1 cellular context compared by ENCODE assay signal in the genomic region with DNA sequence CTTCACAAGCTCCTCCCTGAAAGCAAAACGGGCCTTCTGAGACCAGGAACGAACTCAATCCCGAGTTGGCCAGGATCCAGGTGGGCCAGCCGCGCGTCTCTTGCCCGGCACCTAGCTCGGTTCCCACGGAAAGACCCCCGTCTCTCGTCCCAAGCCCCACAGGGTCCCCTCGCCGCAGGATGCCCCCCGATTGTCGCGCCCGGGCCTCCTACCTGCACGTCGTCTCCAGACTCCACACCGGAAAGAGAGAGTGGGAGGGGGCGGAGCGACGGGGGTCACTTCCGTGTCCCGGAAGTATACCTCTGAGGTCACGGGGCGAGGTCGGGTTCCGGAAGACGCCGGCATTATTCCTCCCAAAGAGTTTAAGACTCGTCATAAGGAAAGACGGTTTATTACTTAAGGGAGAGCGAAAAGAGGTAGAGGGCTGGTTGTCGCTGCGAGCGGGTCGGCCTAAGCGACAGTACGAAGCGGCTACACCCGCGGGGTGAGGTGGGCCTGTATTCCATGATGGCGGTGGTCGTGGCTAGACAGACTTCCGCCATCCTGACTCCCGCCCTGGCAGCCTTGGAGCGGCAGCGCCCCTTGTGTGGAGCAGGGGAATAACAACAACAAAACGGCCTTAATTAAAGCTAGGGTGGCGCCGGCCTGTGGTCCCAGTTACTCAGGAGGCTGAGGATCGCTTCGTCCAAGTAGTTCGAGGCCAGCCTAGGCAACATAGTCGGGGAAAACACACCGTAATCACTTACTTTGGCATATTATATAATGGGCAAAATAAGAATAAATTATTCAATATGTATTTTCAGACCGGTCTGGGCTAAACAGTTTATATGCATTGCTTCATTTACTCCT.
A peak's percentile ranks its signal among the peaks of the same experiment; 100 is the strongest.
TF ChIP-seq lines count a peak whose summit lies in the region.

A gene (minus strand): TSS at position 249 of the 849 bp plus-strand sequence. CDS start 2,006 bp downstream, outside the sequence.

TF ChIP-seq in GM12878, 131 proteins besides CTCF, POLR2A, EP300 and RAD21 (continued from another document and continues in another):
- TF ChIP-seq, protein P1, sequence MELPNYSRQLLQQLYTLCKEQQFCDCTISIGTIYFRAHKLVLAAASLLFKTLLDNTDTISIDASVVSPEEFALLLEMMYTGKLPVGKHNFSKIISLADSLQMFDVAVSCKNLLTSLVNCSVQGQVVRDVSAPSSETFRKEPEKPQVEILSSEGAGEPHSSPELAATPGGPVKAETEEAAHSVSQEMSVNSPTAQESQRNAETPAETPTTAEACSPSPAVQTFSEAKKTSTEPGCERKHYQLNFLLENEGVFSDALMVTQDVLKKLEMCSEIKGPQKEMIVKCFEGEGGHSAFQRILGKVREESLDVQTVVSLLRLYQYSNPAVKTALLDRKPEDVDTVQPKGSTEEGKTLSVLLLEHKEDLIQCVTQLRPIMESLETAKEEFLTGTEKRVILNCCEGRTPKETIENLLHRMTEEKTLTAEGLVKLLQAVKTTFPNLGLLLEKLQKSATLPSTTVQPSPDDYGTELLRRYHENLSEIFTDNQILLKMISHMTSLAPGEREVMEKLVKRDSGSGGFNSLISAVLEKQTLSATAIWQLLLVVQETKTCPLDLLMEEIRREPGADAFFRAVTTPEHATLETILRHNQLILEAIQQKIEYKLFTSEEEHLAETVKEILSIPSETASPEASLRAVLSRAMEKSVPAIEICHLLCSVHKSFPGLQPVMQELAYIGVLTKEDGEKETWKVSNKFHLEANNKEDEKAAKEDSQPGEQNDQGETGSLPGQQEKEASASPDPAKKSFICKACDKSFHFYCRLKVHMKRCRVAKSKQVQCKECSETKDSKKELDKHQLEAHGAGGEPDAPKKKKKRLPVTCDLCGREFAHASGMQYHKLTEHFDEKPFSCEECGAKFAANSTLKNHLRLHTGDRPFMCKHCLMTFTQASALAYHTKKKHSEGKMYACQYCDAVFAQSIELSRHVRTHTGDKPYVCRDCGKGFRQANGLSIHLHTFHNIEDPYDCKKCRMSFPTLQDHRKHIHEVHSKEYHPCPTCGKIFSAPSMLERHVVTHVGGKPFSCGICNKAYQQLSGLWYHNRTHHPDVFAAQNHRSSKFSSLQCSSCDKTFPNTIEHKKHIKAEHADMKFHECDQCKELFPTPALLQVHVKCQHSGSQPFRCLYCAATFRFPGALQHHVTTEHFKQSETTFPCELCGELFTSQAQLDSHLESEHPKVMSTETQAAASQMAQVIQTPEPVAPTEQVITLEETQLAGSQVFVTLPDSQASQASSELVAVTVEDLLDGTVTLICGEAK (IDR thresholded peaks at IDR 0.05; ENCODE audit: borderline replicate concordance) = peak; percentile 99
- TF ChIP-seq KAT2A (conservative IDR thresholded peaks at IDR 0.05; ENCODE audit: control insufficient read depth, low read depth, low read length) (peak; percentile 50; the same call in 1 of the 2 replicates), POLR2AphosphoS5 (IDR thresholded peaks at IDR 0.05; ENCODE audit: low read length) (peak; percentile 98), SRF (IDR thresholded peaks at IDR 0.05; ENCODE audit: low read depth in 2 of 2, low read length in 2 of 2) (0 out of 4 replicates have a peak, but pooled peaks of 1 of the 2 experiments have one; percentile 43), SUZ12 (IDR thresholded peaks at IDR 0.05; ENCODE audit: unreplicated experiment) (no peak), NBN (IDR thresholded peaks at IDR 0.05) (peak; percentile 99), SPI1 (IDR thresholded peaks at IDR 0.05; ENCODE audit: borderline replicate concordance, insufficient read depth, low read depth, low read length) (0 out of 2 replicates have a peak, but pooled peaks have one; percentile 5), RAD51 (IDR thresholded peaks at IDR 0.05) (peak; percentile 89), CBX3 (IDR thresholded peaks at IDR 0.05; ENCODE audit: borderline replicate concordance, low read depth) (no peak), DPF2 (IDR thresholded peaks at IDR 0.05) (peak; percentile 49; the same call in 1 of the 2 replicates), MTA2 (IDR thresholded peaks at IDR 0.05; ENCODE audit: low read depth) (peak; percentile 99), CEBPB (IDR thresholded peaks at IDR 0.05; ENCODE audit: borderline replicate concordance in 1 of 2, low read depth in 2 of 2, low read length in 2 of 2) (no peak), IKZF2 (IDR thresholded peaks at IDR 0.05) (peak in 1 of 2 experiments; percentile 76; a peak in 2 of 4 replicates), RBBP5 (conservative IDR thresholded peaks at IDR 0.05) (peak; percentile 96), TAF1 (IDR thresholded peaks at IDR 0.05; ENCODE audit: borderline replicate concordance, low read depth, low read length) (peak; percentile 98), STAT1 (conservative IDR thresholded peaks at IDR 0.05) (peak; percentile 84)
- TF ChIP-seq, protein P2, sequence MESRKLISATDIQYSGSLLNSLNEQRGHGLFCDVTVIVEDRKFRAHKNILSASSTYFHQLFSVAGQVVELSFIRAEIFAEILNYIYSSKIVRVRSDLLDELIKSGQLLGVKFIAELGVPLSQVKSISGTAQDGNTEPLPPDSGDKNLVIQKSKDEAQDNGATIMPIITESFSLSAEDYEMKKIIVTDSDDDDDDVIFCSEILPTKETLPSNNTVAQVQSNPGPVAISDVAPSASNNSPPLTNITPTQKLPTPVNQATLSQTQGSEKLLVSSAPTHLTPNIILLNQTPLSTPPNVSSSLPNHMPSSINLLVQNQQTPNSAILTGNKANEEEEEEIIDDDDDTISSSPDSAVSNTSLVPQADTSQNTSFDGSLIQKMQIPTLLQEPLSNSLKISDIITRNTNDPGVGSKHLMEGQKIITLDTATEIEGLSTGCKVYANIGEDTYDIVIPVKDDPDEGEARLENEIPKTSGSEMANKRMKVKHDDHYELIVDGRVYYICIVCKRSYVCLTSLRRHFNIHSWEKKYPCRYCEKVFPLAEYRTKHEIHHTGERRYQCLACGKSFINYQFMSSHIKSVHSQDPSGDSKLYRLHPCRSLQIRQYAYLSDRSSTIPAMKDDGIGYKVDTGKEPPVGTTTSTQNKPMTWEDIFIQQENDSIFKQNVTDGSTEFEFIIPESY (IDR thresholded peaks at IDR 0.05) = peak; percentile 5; the same call in 1 of the 2 replicates
- TF ChIP-seq, protein P3, sequence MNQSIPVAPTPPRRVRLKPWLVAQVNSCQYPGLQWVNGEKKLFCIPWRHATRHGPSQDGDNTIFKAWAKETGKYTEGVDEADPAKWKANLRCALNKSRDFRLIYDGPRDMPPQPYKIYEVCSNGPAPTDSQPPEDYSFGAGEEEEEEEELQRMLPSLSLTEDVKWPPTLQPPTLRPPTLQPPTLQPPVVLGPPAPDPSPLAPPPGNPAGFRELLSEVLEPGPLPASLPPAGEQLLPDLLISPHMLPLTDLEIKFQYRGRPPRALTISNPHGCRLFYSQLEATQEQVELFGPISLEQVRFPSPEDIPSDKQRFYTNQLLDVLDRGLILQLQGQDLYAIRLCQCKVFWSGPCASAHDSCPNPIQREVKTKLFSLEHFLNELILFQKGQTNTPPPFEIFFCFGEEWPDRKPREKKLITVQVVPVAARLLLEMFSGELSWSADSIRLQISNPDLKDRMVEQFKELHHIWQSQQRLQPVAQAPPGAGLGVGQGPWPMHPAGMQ (IDR thresholded peaks at IDR 0.05; ENCODE audit: borderline replicate concordance) = no peak
- TF ChIP-seq, protein P4, sequence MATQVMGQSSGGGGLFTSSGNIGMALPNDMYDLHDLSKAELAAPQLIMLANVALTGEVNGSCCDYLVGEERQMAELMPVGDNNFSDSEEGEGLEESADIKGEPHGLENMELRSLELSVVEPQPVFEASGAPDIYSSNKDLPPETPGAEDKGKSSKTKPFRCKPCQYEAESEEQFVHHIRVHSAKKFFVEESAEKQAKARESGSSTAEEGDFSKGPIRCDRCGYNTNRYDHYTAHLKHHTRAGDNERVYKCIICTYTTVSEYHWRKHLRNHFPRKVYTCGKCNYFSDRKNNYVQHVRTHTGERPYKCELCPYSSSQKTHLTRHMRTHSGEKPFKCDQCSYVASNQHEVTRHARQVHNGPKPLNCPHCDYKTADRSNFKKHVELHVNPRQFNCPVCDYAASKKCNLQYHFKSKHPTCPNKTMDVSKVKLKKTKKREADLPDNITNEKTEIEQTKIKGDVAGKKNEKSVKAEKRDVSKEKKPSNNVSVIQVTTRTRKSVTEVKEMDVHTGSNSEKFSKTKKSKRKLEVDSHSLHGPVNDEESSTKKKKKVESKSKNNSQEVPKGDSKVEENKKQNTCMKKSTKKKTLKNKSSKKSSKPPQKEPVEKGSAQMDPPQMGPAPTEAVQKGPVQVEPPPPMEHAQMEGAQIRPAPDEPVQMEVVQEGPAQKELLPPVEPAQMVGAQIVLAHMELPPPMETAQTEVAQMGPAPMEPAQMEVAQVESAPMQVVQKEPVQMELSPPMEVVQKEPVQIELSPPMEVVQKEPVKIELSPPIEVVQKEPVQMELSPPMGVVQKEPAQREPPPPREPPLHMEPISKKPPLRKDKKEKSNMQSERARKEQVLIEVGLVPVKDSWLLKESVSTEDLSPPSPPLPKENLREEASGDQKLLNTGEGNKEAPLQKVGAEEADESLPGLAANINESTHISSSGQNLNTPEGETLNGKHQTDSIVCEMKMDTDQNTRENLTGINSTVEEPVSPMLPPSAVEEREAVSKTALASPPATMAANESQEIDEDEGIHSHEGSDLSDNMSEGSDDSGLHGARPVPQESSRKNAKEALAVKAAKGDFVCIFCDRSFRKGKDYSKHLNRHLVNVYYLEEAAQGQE (IDR thresholded peaks at IDR 0.05; ENCODE audit: low read depth, low read length) = no peak
- TF ChIP-seq, protein P5, sequence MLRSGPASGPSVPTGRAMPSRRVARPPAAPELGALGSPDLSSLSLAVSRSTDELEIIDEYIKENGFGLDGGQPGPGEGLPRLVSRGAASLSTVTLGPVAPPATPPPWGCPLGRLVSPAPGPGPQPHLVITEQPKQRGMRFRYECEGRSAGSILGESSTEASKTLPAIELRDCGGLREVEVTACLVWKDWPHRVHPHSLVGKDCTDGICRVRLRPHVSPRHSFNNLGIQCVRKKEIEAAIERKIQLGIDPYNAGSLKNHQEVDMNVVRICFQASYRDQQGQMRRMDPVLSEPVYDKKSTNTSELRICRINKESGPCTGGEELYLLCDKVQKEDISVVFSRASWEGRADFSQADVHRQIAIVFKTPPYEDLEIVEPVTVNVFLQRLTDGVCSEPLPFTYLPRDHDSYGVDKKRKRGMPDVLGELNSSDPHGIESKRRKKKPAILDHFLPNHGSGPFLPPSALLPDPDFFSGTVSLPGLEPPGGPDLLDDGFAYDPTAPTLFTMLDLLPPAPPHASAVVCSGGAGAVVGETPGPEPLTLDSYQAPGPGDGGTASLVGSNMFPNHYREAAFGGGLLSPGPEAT (IDR thresholded peaks at IDR 0.05; ENCODE audit: low read depth) = peak; percentile 95
- TF ChIP-seq, protein P6, sequence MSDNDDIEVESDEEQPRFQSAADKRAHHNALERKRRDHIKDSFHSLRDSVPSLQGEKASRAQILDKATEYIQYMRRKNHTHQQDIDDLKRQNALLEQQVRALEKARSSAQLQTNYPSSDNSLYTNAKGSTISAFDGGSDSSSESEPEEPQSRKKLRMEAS (IDR thresholded peaks at IDR 0.05; ENCODE audit: low read depth, low read length) = peak; percentile 72
- TF ChIP-seq, protein P7, sequence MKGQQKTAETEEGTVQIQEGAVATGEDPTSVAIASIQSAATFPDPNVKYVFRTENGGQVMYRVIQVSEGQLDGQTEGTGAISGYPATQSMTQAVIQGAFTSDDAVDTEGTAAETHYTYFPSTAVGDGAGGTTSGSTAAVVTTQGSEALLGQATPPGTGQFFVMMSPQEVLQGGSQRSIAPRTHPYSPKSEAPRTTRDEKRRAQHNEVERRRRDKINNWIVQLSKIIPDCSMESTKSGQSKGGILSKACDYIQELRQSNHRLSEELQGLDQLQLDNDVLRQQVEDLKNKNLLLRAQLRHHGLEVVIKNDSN (IDR thresholded peaks at IDR 0.05; ENCODE audit: borderline replicate concordance, extremely low read length, insufficient read depth, low read depth, low read length) = peak; percentile 48
- TF ChIP-seq, protein P8, sequence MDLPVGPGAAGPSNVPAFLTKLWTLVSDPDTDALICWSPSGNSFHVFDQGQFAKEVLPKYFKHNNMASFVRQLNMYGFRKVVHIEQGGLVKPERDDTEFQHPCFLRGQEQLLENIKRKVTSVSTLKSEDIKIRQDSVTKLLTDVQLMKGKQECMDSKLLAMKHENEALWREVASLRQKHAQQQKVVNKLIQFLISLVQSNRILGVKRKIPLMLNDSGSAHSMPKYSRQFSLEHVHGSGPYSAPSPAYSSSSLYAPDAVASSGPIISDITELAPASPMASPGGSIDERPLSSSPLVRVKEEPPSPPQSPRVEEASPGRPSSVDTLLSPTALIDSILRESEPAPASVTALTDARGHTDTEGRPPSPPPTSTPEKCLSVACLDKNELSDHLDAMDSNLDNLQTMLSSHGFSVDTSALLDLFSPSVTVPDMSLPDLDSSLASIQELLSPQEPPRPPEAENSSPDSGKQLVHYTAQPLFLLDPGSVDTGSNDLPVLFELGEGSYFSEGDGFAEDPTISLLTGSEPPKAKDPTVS (IDR thresholded peaks at IDR 0.05; ENCODE audit: low read depth, low read length) = peak; percentile 70; the same call in 1 of the 2 replicates
- TF ChIP-seq, protein P9, sequence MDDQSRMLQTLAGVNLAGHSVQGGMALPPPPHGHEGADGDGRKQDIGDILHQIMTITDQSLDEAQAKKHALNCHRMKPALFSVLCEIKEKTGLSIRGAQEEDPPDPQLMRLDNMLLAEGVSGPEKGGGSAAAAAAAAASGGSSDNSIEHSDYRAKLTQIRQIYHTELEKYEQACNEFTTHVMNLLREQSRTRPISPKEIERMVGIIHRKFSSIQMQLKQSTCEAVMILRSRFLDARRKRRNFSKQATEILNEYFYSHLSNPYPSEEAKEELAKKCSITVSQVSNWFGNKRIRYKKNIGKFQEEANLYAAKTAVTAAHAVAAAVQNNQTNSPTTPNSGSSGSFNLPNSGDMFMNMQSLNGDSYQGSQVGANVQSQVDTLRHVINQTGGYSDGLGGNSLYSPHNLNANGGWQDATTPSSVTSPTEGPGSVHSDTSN (IDR thresholded peaks at IDR 0.05; ENCODE audit: insufficient replicate concordance, low read depth, low read length) = no peak
- TF ChIP-seq, protein P10, sequence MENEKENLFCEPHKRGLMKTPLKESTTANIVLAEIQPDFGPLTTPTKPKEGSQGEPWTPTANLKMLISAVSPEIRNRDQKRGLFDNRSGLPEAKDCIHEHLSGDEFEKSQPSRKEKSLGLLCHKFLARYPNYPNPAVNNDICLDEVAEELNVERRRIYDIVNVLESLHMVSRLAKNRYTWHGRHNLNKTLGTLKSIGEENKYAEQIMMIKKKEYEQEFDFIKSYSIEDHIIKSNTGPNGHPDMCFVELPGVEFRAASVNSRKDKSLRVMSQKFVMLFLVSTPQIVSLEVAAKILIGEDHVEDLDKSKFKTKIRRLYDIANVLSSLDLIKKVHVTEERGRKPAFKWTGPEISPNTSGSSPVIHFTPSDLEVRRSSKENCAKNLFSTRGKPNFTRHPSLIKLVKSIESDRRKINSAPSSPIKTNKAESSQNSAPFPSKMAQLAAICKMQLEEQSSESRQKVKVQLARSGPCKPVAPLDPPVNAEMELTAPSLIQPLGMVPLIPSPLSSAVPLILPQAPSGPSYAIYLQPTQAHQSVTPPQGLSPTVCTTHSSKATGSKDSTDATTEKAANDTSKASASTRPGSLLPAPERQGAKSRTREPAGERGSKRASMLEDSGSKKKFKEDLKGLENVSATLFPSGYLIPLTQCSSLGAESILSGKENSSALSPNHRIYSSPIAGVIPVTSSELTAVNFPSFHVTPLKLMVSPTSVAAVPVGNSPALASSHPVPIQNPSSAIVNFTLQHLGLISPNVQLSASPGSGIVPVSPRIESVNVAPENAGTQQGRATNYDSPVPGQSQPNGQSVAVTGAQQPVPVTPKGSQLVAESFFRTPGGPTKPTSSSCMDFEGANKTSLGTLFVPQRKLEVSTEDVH (IDR thresholded peaks at IDR 0.05; ENCODE audit: low read depth, partially characterized antibody) = peak; percentile 98
